Comparison of ENCODE assay signal across 20 cellular contexts in genomic region chr10:6618340-6618739, GRCh38. TPM values are rescaled to one million over a fixed set of nuclear protein-coding genes. Genes with fewer than 3 reads are reported as not detected.
DNase-seq lines count a peak whose midpoint lies in the region; ATAC-seq, FAIRE-seq and TF ChIP-seq lines count a peak whose summit lies in the region.
"Had no signal": no experiment of that assay in that cellular context is flagged by ENCODE, and none has a peak within 500 bp of the region (broad histone marks: within the 10 kb centered on the region; RNA-seq: fewer than 3 reads in every experiment).

No MANE protein-coding gene starts in this region.

- H3K79me2 ChIP-seq in HepG2 (ENCODE audit: insufficient read depth, low read length), result no peaks in the 10 kb centered on the region

- no TSS peak for BruUV-seq in HepG2 (replicated peaks; lab: Mats Ljungman, UMichigan)

- H3K4me1 Mint-ChIP-seq in activated CD4-positive, alpha-beta T cell treated with anti-CD3 and anti-CD28 coated beads, Interleukin-2, amount 10 ng/mL, durations not matched to agents 24 days and 14 days, result peaks cover 50% of the 10 kb centered on the region
- peaks cover 61% of the 10 kb centered on the region for H3K4me1 Mint-ChIP-seq in activated T-helper 2 cell treated with anti-CD3 and anti-CD28 coated beads, Interferon-gamma antibody, Interleukin-2, Interleukin-4, amounts not matched to agents 10 μg/mL and 5 μg/mL and 100 μg/mL, durations not matched to agents 14 hours and 24 hours and 36 hours (ENCODE audit: low read depth)
- H3K4me1 Mint-ChIP-seq in type B pancreatic cell (ENCODE audit: unreplicated experiment), result peaks cover 5% of the 10 kb centered on the region
- H3K4me1 Mint-ChIP-seq: CD14-positive monocyte had no signal

- H3K36me3 Mint-ChIP-seq in activated CD4-positive, alpha-beta T cell treated with anti-CD3 and anti-CD28 coated beads, Interleukin-2, amount 10 ng/mL, durations not matched to agents 24 days and 14 days (ENCODE audit: low read depth), result peaks cover 40% of the 10 kb centered on the region
- H3K36me3 Mint-ChIP-seq in activated T-helper 2 cell treated with anti-CD3 and anti-CD28 coated beads, Interferon-gamma antibody, Interleukin-2, Interleukin-4, amounts not matched to agents 10 μg/mL and 5 μg/mL and 100 μg/mL, durations not matched to agents 14 hours and 24 hours and 36 hours (ENCODE audit: low read depth), result peaks cover 53% of the 10 kb centered on the region
- no peaks in the 10 kb centered on the region for H3K36me3 Mint-ChIP-seq in type B pancreatic cell
- H3K36me3 Mint-ChIP-seq: CD14-positive monocyte had no signal

- intact Hi-C loops in activated CD4-positive, alpha-beta T cell treated with anti-CD3 and anti-CD28 coated beads, Interleukin-2, amount 10 ng/mL, durations not matched to agents 24 days and 14 days (cut with micrococcal nuclease), result no loop called here
- intact Hi-C loops in right lobe of liver (cut with DNase I) (no loop called here), HepG2 (cut with micrococcal nuclease; ENCODE audit: unreplicated experiment) (no loop called here)
- intact Hi-C loops in activated T-helper 2 cell treated with anti-CD3 and anti-CD28 coated beads, Interferon-gamma antibody, Interleukin-2, Interleukin-4, amounts not matched to agents 10 μg/mL and 5 μg/mL and 100 μg/mL, durations not matched to agents 14 hours and 24 hours and 36 hours (cut with micrococcal nuclease), result loop anchor here (10.0 kb wide), 1 partner anchor 344 kb away; no protein-coding TSS in a partner anchor

- TF ChIP-seq POLR2A in right lobe of liver (IDR thresholded peaks at IDR 0.05) (no peak), HepG2 (IDR thresholded peaks at IDR 0.05; ENCODE audit: insufficient read depth in 1 of 2, low read depth in 2 of 2, low read length in 2 of 2) (no peak)

- H3K36me3 ChIP-seq in right lobe of liver, result no peaks in the 10 kb centered on the region
- H3K36me3 ChIP-seq in HepG2 (replicated peaks in 1 of 2; ENCODE audit: control insufficient read depth in 1 of 2, insufficient read depth in 2 of 2, low read length in 2 of 2), result no peaks in the 10 kb centered on the region
- H3K36me3 ChIP-seq: BLaER1 had no signal

- CTCF ChIA-PET in HepG2 (lab: Yijun Ruan, JAX; ENCODE audit: low intra/inter-chr PET ratio, low total read pairs), result no interaction called here

- H3K4me3 ChIP-seq in right lobe of liver, result no peak overlapping the region
- no peak overlapping the region for H3K4me3 ChIP-seq in HepG2 (replicated peaks in 1 of 3; ENCODE audit: insufficient read depth in 1 of 3, low read depth in 2 of 3, low read length in 3 of 3)
- H3K4me3 ChIP-seq: BLaER1, GM23338 had no signal

- H3K4me1 ChIP-seq in right lobe of liver (no peaks in the 10 kb centered on the region), HepG2 (ENCODE audit: insufficient read depth, low read length) (no peaks in the 10 kb centered on the region)

- in situ Hi-C loops in HepG2 (cut with HindIII; ENCODE audit: extremely low pct_ligation_motif_present, low pct_unique_long_range_greater_than_20kb), result no loop called here

- TF ChIP-seq CTCF in right lobe of liver (IDR thresholded peaks at IDR 0.05) (no peak), HepG2 (CRISPR knock-in tag; IDR thresholded peaks at IDR 0.05) (no peak), type B pancreatic cell (conservative IDR thresholded peaks at IDR 0.05) (no peak)

- no peak for TF ChIP-seq EP300 in HepG2 (IDR thresholded peaks at IDR 0.05; ENCODE audit: low read depth in 2 of 2, low read length in 2 of 2)
- no peak for TF ChIP-seq EP300 in HepG2 (CRISPR knock-in tag; IDR thresholded peaks at IDR 0.05; ENCODE audit: borderline replicate concordance)

- H2AFZ ChIP-seq in HepG2 (ENCODE audit: low read length), result no peak overlapping the region
- H2AFZ ChIP-seq: GM23338 had no signal

- H3K9me3 ChIP-seq in right lobe of liver (no peaks in the 10 kb centered on the region), HepG2 (ENCODE audit: low read length) (no peaks in the 10 kb centered on the region)

- peak in 2 of 4 donors; percentile 51 to 83 for ATAC-seq in right lobe of liver
- ATAC-seq in HepG2, result no peak
- ATAC-seq in HG02970 (IDR thresholded peaks at IDR 0.05; ENCODE audit: low FRiP score, unreplicated experiment), result no peak
- ATAC-seq: GM23338 had no signal

- POLR2A ChIA-PET in HepG2 (lab: Yijun Ruan, JAX), result no interaction called here

- no peaks in the 10 kb centered on the region for H4K20me1 ChIP-seq in HepG2 (ENCODE audit: insufficient read depth, low read length)
- H4K20me1 ChIP-seq: BLaER1 had no signal

- no peak overlapping the region for H3K4me3 Mint-ChIP-seq in activated CD4-positive, alpha-beta T cell treated with anti-CD3 and anti-CD28 coated beads, Interleukin-2, amount 10 ng/mL, durations not matched to agents 24 days and 14 days
- no peak overlapping the region for H3K4me3 Mint-ChIP-seq in activated T-helper 2 cell treated with anti-CD3 and anti-CD28 coated beads, Interferon-gamma antibody, Interleukin-2, Interleukin-4, amounts not matched to agents 10 μg/mL and 5 μg/mL and 100 μg/mL, durations not matched to agents 14 hours and 24 hours and 36 hours (ENCODE audit: low read depth)
- H3K4me3 Mint-ChIP-seq in type B pancreatic cell, result no peak overlapping the region
- H3K4me3 Mint-ChIP-seq: CD14-positive monocyte; CD4-positive, alpha-beta memory T cell; GM23338 had no signal

- H3K9me3 Mint-ChIP-seq in activated CD4-positive, alpha-beta T cell treated with anti-CD3 and anti-CD28 coated beads, Interleukin-2, amount 10 ng/mL, durations not matched to agents 24 days and 14 days, result peaks cover 21% of the 10 kb centered on the region
- peaks cover 19% of the 10 kb centered on the region for H3K9me3 Mint-ChIP-seq in activated T-helper 2 cell treated with anti-CD3 and anti-CD28 coated beads, Interferon-gamma antibody, Interleukin-2, Interleukin-4, amounts not matched to agents 10 μg/mL and 5 μg/mL and 100 μg/mL, durations not matched to agents 14 hours and 24 hours and 36 hours
- no peaks in the 10 kb centered on the region for H3K9me3 Mint-ChIP-seq in type B pancreatic cell

- no peak overlapping the region for H3K9ac ChIP-seq in HepG2 (ENCODE audit: insufficient read depth, low read depth, low read length)
- H3K9ac ChIP-seq: BLaER1 had no signal

- H3K27me3 ChIP-seq in right lobe of liver (no peaks in the 10 kb centered on the region), HepG2 (ENCODE audit: control insufficient read depth in 1 of 2, insufficient read depth in 2 of 2, low read length in 2 of 2) (peaks cover 0 to 6% of the 10 kb centered on the region in 2 experiments; a peak in 1 of 5 replicates)
- H3K27me3 ChIP-seq: BLaER1 had no signal

- no peak for FAIRE-seq in HepG2 (lab: Jason Lieb, UNC)
- FAIRE-seq: GM12892, H54, HTR-8/SVneo had no signal

- H3K27ac Mint-ChIP-seq in activated CD4-positive, alpha-beta T cell treated with anti-CD3 and anti-CD28 coated beads, Interleukin-2, amount 10 ng/mL, durations not matched to agents 24 days and 14 days, result peak overlapping the region; percentile 86
- H3K27ac Mint-ChIP-seq in activated T-helper 2 cell treated with anti-CD3 and anti-CD28 coated beads, Interferon-gamma antibody, Interleukin-2, Interleukin-4, amounts not matched to agents 10 μg/mL and 5 μg/mL and 100 μg/mL, durations not matched to agents 14 hours and 24 hours and 36 hours, result peak overlapping the region; percentile 85
- no peak overlapping the region for H3K27ac Mint-ChIP-seq in type B pancreatic cell
- H3K27ac Mint-ChIP-seq: CD14-positive monocyte, GM23338 had no signal

- no peak for DNase-seq in activated CD4-positive, alpha-beta T cell treated with anti-CD3 and anti-CD28 coated beads, Interleukin-2, amount 10 ng/mL, durations not matched to agents 24 days and 14 days
- DNase-seq in activated CD4-positive, alpha-beta T cell treated with anti-CD3 and anti-CD28 coated beads for 1 hour, result no peak
- peak in 2 of 3 donors; percentile 25 to 54 for DNase-seq in right lobe of liver
- no peak for DNase-seq in HepG2 (ENCODE audit: low spot score)
- no peak for DNase-seq in activated T-helper 2 cell treated with anti-CD3 and anti-CD28 coated beads, Interferon-gamma antibody, Interleukin-2, Interleukin-4, amounts not matched to agents 10 μg/mL and 5 μg/mL and 100 μg/mL, durations not matched to agents 14 hours and 24 hours and 36 hours (ENCODE audit: low spot score)
- no peak for DNase-seq in type B pancreatic cell (ENCODE audit: extremely low spot score, unreplicated experiment)
- DNase-seq: 8988T; CD4-positive, alpha-beta memory T cell; DMS153; DMS79; GDM1; HCEC 1CT had no signal

- no peaks in the 10 kb centered on the region for H3K27me3 Mint-ChIP-seq in activated CD4-positive, alpha-beta T cell treated with anti-CD3 and anti-CD28 coated beads, Interleukin-2, amount 10 ng/mL, durations not matched to agents 24 days and 14 days
- no peaks in the 10 kb centered on the region for H3K27me3 Mint-ChIP-seq in activated T-helper 2 cell treated with anti-CD3 and anti-CD28 coated beads, Interferon-gamma antibody, Interleukin-2, Interleukin-4, amounts not matched to agents 10 μg/mL and 5 μg/mL and 100 μg/mL, durations not matched to agents 14 hours and 24 hours and 36 hours (ENCODE audit: low read depth)
- H3K27me3 Mint-ChIP-seq in type B pancreatic cell, result peaks cover 43% of the 10 kb centered on the region
- H3K27me3 Mint-ChIP-seq: CD4-positive, alpha-beta memory T cell had no signal

- no peak overlapping the region for H3K4me2 ChIP-seq in HepG2 (ENCODE audit: low read depth, low read length)
- H3K4me2 ChIP-seq: BLaER1, GM23338 had no signal

- 8% methylated on average over 1 of the region's 1 CpG for WGBS in right lobe of liver (ENCODE audit: insufficient coverage, low coverage, low lambda C conversion rate, missing lambda C conversion rate)
- WGBS in HepG2 (ENCODE audit: low lambda C conversion rate), result no CpG with 5 or more reads among the region's 1 CpG

- no peak for TF ChIP-seq RAD21 in HepG2 (CRISPR knock-in tag; IDR thresholded peaks at IDR 0.05)

- H3K27ac ChIP-seq in right lobe of liver (no peak overlapping the region), HepG2 (ENCODE audit: extremely low read length, insufficient read depth, low read length) (no peak overlapping the region)
- H3K27ac ChIP-seq: BLaER1 had no signal

RNA-seq across cellular contexts. Expression of gene PRKCQ, which starts 38.3 kb away (rescaled TPM):
- 36.0 TPM in 2 replicates for total RNA-seq in activated CD4-positive, alpha-beta T cell treated with anti-CD3 and anti-CD28 coated beads, Interleukin-2, amount 10 ng/mL, durations not matched to agents 24 days and 14 days
- total RNA-seq in right lobe of liver (under 1 TPM; 0.12 to 0.60 (median 0.16) TPM), HepG2 (2016; rRNA removed; fragmentation: Illumina TruSeq; extraction: Trizol) (0.35 and 0.60 TPM in 2 replicates), type B pancreatic cell (ENCODE audit: low replicate concordance) (1.6 and 2.0 TPM in 2 replicates)
- 0.20 and 0.35 TPM in 2 replicates for total RNA-seq in HepG2 (2016; cell fraction: cytosol; rRNA removed; fragmentation: Illumina TruSeq; extraction: Trizol; ENCODE audit: low read depth)
- total RNA-seq in HepG2 (2016; cell fraction: insoluble cytoplasmic fraction; rRNA removed; fragmentation: Illumina TruSeq; extraction: Trizol), result 0.28 and 0.58 TPM in 2 replicates
- 0.34 and 0.38 TPM in 2 replicates for total RNA-seq in HepG2 (2016; cell fraction: membrane; rRNA removed; fragmentation: Illumina TruSeq; extraction: Trizol)
- 0.37 and 0.41 TPM in 2 replicates for total RNA-seq in HepG2 (2016; cell fraction: nucleus; rRNA removed; fragmentation: Illumina TruSeq; extraction: Trizol)
- polyA plus RNA-seq in HepG2 (2011; rRNA removed), result 0.05 and 0.13 TPM in 2 replicates
- polyA plus RNA-seq in HepG2 (2011; cell fraction: cytosol; rRNA removed), result 0.05 TPM in 2 replicates
- 0.03 and 0.06 TPM in 2 replicates for polyA plus RNA-seq in HepG2 (2011; cell fraction: nucleus; rRNA removed)
- 0.08 and 0.09 TPM in 2 replicates for polyA plus RNA-seq in HepG2 (2012)
- 0.14 and 0.18 TPM in 2 replicates for polyA plus RNA-seq in HepG2 (2016; cell fraction: cytosol; fragmentation: Illumina TruSeq; extraction: Trizol; ENCODE audit: low read depth)
- 0.28 and 0.47 TPM in 2 replicates for polyA plus RNA-seq in HepG2 (2016; cell fraction: insoluble cytoplasmic fraction; fragmentation: Illumina TruSeq; extraction: Trizol; ENCODE audit: low read depth)
- 0.11 and 0.28 TPM in 2 replicates for polyA plus RNA-seq in HepG2 (2016; cell fraction: membrane; fragmentation: Illumina TruSeq; extraction: Trizol; ENCODE audit: low read depth)
- polyA plus RNA-seq in HepG2 (2016; cell fraction: nucleus; fragmentation: Illumina TruSeq; extraction: Trizol; ENCODE audit: insufficient read depth, low read depth), result 0.48 TPM in 1 of 2 replicates, not detected in the other
- polyA minus RNA-seq in HepG2 (2011; rRNA and poly(A)+ RNA removed; ENCODE audit: low replicate concordance), result 0.22 and 2.0 TPM in 2 replicates
- polyA minus RNA-seq in HepG2 (2011; cell fraction: cytosol; rRNA and poly(A)+ RNA removed), result not detected in 2 replicates
- 0.26 TPM in 1 of 2 replicates, not detected in the other for polyA minus RNA-seq in HepG2 (2011; cell fraction: nucleus; rRNA and poly(A)+ RNA removed)
- total RNA-seq in activated T-helper 2 cell treated with anti-CD3 and anti-CD28 coated beads, Interferon-gamma antibody, Interleukin-2, Interleukin-4, amounts not matched to agents 10 μg/mL and 5 μg/mL and 100 μg/mL, durations not matched to agents 14 hours and 24 hours and 36 hours, result 40.0 and 40.8 TPM in 2 replicates
- total RNA-seq: A673 had no signal

Comparison
In these comparisons a context has a peak if more than half of its experiments do, and no peak if none do; other contexts are left out.
1. DNase-seq: peak in right lobe of liver (2 of 3); none in activated CD4-positive, alpha-beta T cell treated with anti-CD3 and anti-CD28 coated beads, Interleukin-2, amount 10 ng/mL, durations not matched to agents 24 days and 14 days (single experiment), activated CD4-positive, alpha-beta T cell treated with anti-CD3 and anti-CD28 coated beads for 1 hour (single experiment), HepG2 (single experiment), activated T-helper 2 cell treated with anti-CD3 and anti-CD28 coated beads, Interferon-gamma antibody, Interleukin-2, Interleukin-4, amounts not matched to agents 10 μg/mL and 5 μg/mL and 100 μg/mL, durations not matched to agents 14 hours and 24 hours and 36 hours (single experiment) and type B pancreatic cell (single experiment).
2. RNA of gene PRKCQ, which starts 38.3 kb away (total RNA-seq): 40.0 to 40.8 TPM in activated T-helper 2 cell treated with anti-CD3 and anti-CD28 coated beads, Interferon-gamma antibody, Interleukin-2, Interleukin-4, amounts not matched to agents 10 μg/mL and 5 μg/mL and 100 μg/mL, durations not matched to agents 14 hours and 24 hours and 36 hours and 36.0 TPM in activated CD4-positive, alpha-beta T cell treated with anti-CD3 and anti-CD28 coated beads, Interleukin-2, amount 10 ng/mL, durations not matched to agents 24 days and 14 days; 1.6 to 2.0 TPM in type B pancreatic cell, 0.20 to 0.60 TPM in HepG2 and 0.12 to 0.60 TPM in right lobe of liver; every median in the first group is over 10 times any median in the second.